In the genomic region with DNA sequence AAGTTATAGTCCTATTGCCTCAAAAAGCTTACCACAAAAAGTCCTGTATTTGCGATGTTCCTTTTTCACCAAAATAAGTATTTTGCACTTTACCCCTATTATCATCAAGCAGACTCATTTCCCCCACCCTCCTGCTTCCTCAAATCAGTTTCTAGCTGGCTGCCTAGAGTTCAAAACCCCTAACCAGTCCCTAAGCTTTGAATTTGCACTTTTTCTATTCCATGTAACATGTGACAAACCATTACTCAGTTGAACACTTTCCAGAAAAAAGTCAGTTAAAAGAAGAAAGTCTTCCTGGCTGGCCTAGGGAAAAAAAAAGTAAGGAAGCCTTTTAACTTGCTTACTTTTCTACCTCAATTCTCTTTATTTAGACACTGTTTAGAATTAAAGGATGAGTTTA, we compare ENCODE assay signal across 9 cellular contexts. TPM values are rescaled to one million over a fixed set of nuclear protein-coding genes. Genes with fewer than 3 reads are reported as not detected.
DNase-seq lines count a peak whose midpoint lies in the region; ATAC-seq, FAIRE-seq and TF ChIP-seq lines count a peak whose summit lies in the region.
"Had no signal": no experiment of that assay in that cellular context is flagged by ENCODE, and none has a peak within 500 bp of the region (broad histone marks: within the 10 kb centered on the region; RNA-seq: fewer than 3 reads in every experiment).

No MANE protein-coding gene starts in this region.

- DNase-seq in RCC 7860 (ENCODE audit: low spot score) (no peak), fibroblast of pulmonary artery (ENCODE audit: low read depth) (peak; percentile 52), anterior cingulate cortex (lab: John Stamatoyannopoulos, UW) (no peak), AG08396 (ENCODE audit: low spot score) (no peak), endothelial cell (ENCODE audit: low spot score) (no peak)
- DNase-seq in stimulated activated naive B cell treated with anti-CD40 and anti-IgM and Interleukin-4, amounts not matched to agents 10 μg/mL and 1 μg/mL and 100 μg/mL, for 72 hours: peak; percentile 9
- DNase-seq: NCI-H446 treated with DMSO at 0.1 percent for 48 hours, T-helper 17 cell had no signal

- H3K27ac Mint-ChIP-seq in stimulated activated naive B cell treated with anti-CD40 and anti-IgM and Interleukin-4, amounts not matched to agents 10 μg/mL and 1 μg/mL and 100 μg/mL, for 72 hours: peak overlapping the region; percentile 70
- no peak overlapping the region for H3K27ac Mint-ChIP-seq in endothelial cell (ENCODE audit: unreplicated experiment)
- H3K27ac Mint-ChIP-seq: T-helper 17 cell had no signal

- H3K9me3 Mint-ChIP-seq in stimulated activated naive B cell treated with anti-CD40 and anti-IgM and Interleukin-4, amounts not matched to agents 10 μg/mL and 1 μg/mL and 100 μg/mL, for 72 hours: peaks cover 0 to under 1% of the 10 kb centered on the region in 2 donors
- H3K9me3 Mint-ChIP-seq in endothelial cell (ENCODE audit: unreplicated experiment): no peaks in the 10 kb centered on the region

- H3K36me3 Mint-ChIP-seq in stimulated activated naive B cell treated with anti-CD40 and anti-IgM and Interleukin-4, amounts not matched to agents 10 μg/mL and 1 μg/mL and 100 μg/mL, for 72 hours: peaks cover 25 to 36% of the 10 kb centered on the region in 2 donors
- peaks cover 16% of the 10 kb centered on the region for H3K36me3 Mint-ChIP-seq in endothelial cell (ENCODE audit: low read depth, unreplicated experiment)

- H3K27me3 Mint-ChIP-seq in stimulated activated naive B cell treated with anti-CD40 and anti-IgM and Interleukin-4, amounts not matched to agents 10 μg/mL and 1 μg/mL and 100 μg/mL, for 72 hours: no peaks in the 10 kb centered on the region
- H3K27me3 Mint-ChIP-seq in endothelial cell (ENCODE audit: unreplicated experiment): peaks cover 3% of the 10 kb centered on the region
- H3K27me3 Mint-ChIP-seq: T-helper 17 cell had no signal

- peak; percentile 40 for ATAC-seq in GM21723 (IDR thresholded peaks at IDR 0.05; ENCODE audit: unreplicated experiment)
- peak; percentile 82 to 85 for ATAC-seq in stimulated activated naive B cell treated with anti-CD40 and anti-IgM and Interleukin-4, amounts not matched to agents 10 μg/mL and 1 μg/mL and 100 μg/mL, for 72 hours (replicated peaks)
- ATAC-seq: T-helper 17 cell had no signal

- H3K4me1 Mint-ChIP-seq in stimulated activated naive B cell treated with anti-CD40 and anti-IgM and Interleukin-4, amounts not matched to agents 10 μg/mL and 1 μg/mL and 100 μg/mL, for 72 hours: peaks cover 36 to 69% of the 10 kb centered on the region in 2 donors
- H3K4me1 Mint-ChIP-seq in endothelial cell (ENCODE audit: unreplicated experiment): peaks cover 35% of the 10 kb centered on the region

- no peak overlapping the region for H3K4me3 ChIP-seq in fibroblast of pulmonary artery (replicated peaks; ENCODE audit: low read depth, low read length)

- H3K4me3 Mint-ChIP-seq in stimulated activated naive B cell treated with anti-CD40 and anti-IgM and Interleukin-4, amounts not matched to agents 10 μg/mL and 1 μg/mL and 100 μg/mL, for 72 hours: no peak overlapping the region
- H3K4me3 Mint-ChIP-seq in endothelial cell (ENCODE audit: unreplicated experiment): no peak overlapping the region
- H3K4me3 Mint-ChIP-seq: T-helper 17 cell had no signal

- peak; percentile 58 for FAIRE-seq in RCC 7860 (lab: Jason Lieb, UNC)

- TF ChIP-seq CTCF in fibroblast of pulmonary artery (IDR thresholded peaks at IDR 0.05; ENCODE audit: low read length, missing control alignments) (no peak), endothelial cell (IDR thresholded peaks at IDR 0.05; ENCODE audit: unreplicated experiment) (no peak)

RNA-seq across cellular contexts. Expression of a gene that starts 8.2 kb away (rescaled TPM):
- 168 TPM for total RNA-seq in endothelial cell (ENCODE audit: unreplicated experiment)

RNA-seq across cellular contexts. Expression of a gene that starts 8.9 kb away (rescaled TPM):
- 41.9 TPM for total RNA-seq in endothelial cell (ENCODE audit: unreplicated experiment)

Comparison
In these comparisons a context has a peak if more than half of its experiments do, and no peak if none do; other contexts are left out.
1. DNase-seq: peak in fibroblast of pulmonary artery (single experiment) and stimulated activated naive B cell treated with anti-CD40 and anti-IgM and Interleukin-4, amounts not matched to agents 10 μg/mL and 1 μg/mL and 100 μg/mL, for 72 hours (single experiment); none in RCC 7860 (single experiment), anterior cingulate cortex (0 of 58), AG08396 (single experiment) and endothelial cell (single experiment).